8 cellular contexts compared by ENCODE assay signal in genomic region chr12:50103767-50104321, GRCh38. TPM values are rescaled to one million over a fixed set of nuclear protein-coding genes. Genes with fewer than 3 reads are reported as not detected.
DNase-seq lines count a peak whose midpoint lies in the region; ATAC-seq, FAIRE-seq and TF ChIP-seq lines count a peak whose summit lies in the region.

GPD1 (plus strand) TSS chr12:50104008; CDS start chr12:50104051, 43 bp downstream.

- FAIRE-seq in GM12892 (lab: Jason Lieb, UNC), result peak; percentile 46
- FAIRE-seq in GM19239 (lab: Jason Lieb, UNC), result no peak

- no peak for TF ChIP-seq POLR2A in GM12892 (IDR thresholded peaks at IDR 0.05; ENCODE audit: low read depth, low read length)

- no peak for ATAC-seq in HG02884 (IDR thresholded peaks at IDR 0.05; ENCODE audit: unreplicated experiment)

- in situ Hi-C loops in T47D (cut with HindIII; ENCODE audit: low pct_unique_long_range_greater_than_20kb, low sequenced_read_pairs), result no loop called here

- DNase-seq in GM12892 (ENCODE audit: insufficient read length), result no peak
- peak; percentile 91 for DNase-seq in NCI-H2196 (lab: John Stamatoyannopoulos, UW; ENCODE audit: unreplicated experiment)
- DNase-seq in T47D (ENCODE audit: low read depth in 1 of 2, low spot score in 1 of 2), result peak; percentile 78 to 81
- DNase-seq in kidney glomerular epithelial cell (lab: John Stamatoyannopoulos, UW), result peak; percentile 39
- DNase-seq in stimulated activated CD4-positive, alpha-beta T cell treated with anti-CD3 and anti-CD28 coated beads, Interleukin-4, amount 100 ng/mL, for 4 hours, result peak; percentile 29 to 37
- no peak for DNase-seq in GM19239 (ENCODE audit: insufficient read length, low spot score)
- no peak for DNase-seq in HuH-7 (ENCODE audit: low spot score)

RNA-seq across cellular contexts. Expression of gene GPD1, which starts in this region (rescaled TPM):
- 1.1 TPM for polyA plus RNA-seq in GM12892 (2012; ENCODE audit: missing spikeins)

Comparison
In these comparisons a context has a peak if more than half of its experiments do, and no peak if none do; other contexts are left out.
1. DNase-seq: peak in NCI-H2196 (single experiment), T47D (2 of 2), kidney glomerular epithelial cell (single experiment) and stimulated activated CD4-positive, alpha-beta T cell treated with anti-CD3 and anti-CD28 coated beads, Interleukin-4, amount 100 ng/mL, for 4 hours (2 of 2); none in GM12892 (single experiment), GM19239 (single experiment) and HuH-7 (single experiment).